Comparison of ENCODE assay signal across 24 cellular contexts in genomic region chr7:155631155-155631554, GRCh38. TPM values are rescaled to one million over a fixed set of nuclear protein-coding genes. Genes with fewer than 3 reads are reported as not detected.
A peak's percentile ranks its signal among the peaks of the same experiment; 100 is the strongest.
DNase-seq lines count a peak whose midpoint lies in the region; ATAC-seq and TF ChIP-seq lines count a peak whose summit lies in the region.
"Had no signal": no experiment of that assay in that cellular context is flagged by ENCODE, and none has a peak within 500 bp of the region (broad histone marks: within the 10 kb centered on the region; RNA-seq: fewer than 3 reads in every experiment).

No MANE protein-coding gene starts in this region.

- no peak overlapping the region for H3K27ac Mint-ChIP-seq in endodermal cell
- H3K27ac Mint-ChIP-seq: CD4-positive, CD25-positive, alpha-beta regulatory T cell; IgD-negative memory B cell had no signal

- no peaks in the 10 kb centered on the region for H3K9me2 ChIP-seq in OCI-LY7 (ENCODE audit: insufficient read depth, low read length)

- H2AFZ ChIP-seq in DND-41 (ENCODE audit: low read depth, low read length): no peak overlapping the region
- no peak overlapping the region for H2AFZ ChIP-seq in OCI-LY7 (ENCODE audit: low read length)
- H2AFZ ChIP-seq in osteoblast (ENCODE audit: low read length): no peak overlapping the region

- ATAC-seq in DND-41 (ENCODE audit: insufficient read depth, low read depth) (no peak), HG02938 (IDR thresholded peaks at IDR 0.05; ENCODE audit: unreplicated experiment) (no peak), HG03039 (IDR thresholded peaks at IDR 0.05; ENCODE audit: unreplicated experiment) (no peak)
- ATAC-seq: A549 had no signal

- H3K4me1 Mint-ChIP-seq in endodermal cell: no peaks in the 10 kb centered on the region
- H3K4me1 Mint-ChIP-seq: CD4-positive, CD25-positive, alpha-beta regulatory T cell had no signal

- H3K27me3 ChIP-seq in DND-41 (ENCODE audit: insufficient read depth, low read length, poor library complexity): no peaks in the 10 kb centered on the region
- H3K27me3 ChIP-seq in endodermal cell (ENCODE audit: control insufficient read depth, insufficient read depth, low read length, poor library complexity, severe bottlenecking): no peaks in the 10 kb centered on the region
- no peaks in the 10 kb centered on the region for H3K27me3 ChIP-seq in osteoblast (ENCODE audit: insufficient read depth, low read length)
- H3K27me3 ChIP-seq: BE2C, MG63 had no signal

- H3K4me3 ChIP-seq in DND-41 (ENCODE audit: low read depth in 1 of 2, low read length in 2 of 2) (no peak overlapping the region), OCI-LY7 (ENCODE audit: low read depth, low read length, poor library complexity, severe bottlenecking) (no peak overlapping the region), endodermal cell (ENCODE audit: low read length) (no peak overlapping the region), osteoblast (ENCODE audit: insufficient read depth, low read length) (no peak overlapping the region)
- H3K4me3 ChIP-seq: A549, MG63 had no signal

- H3K36me3 Mint-ChIP-seq in endodermal cell (ENCODE audit: low read depth): peaks cover 2% of the 10 kb centered on the region
- H3K36me3 Mint-ChIP-seq: CD4-positive, CD25-positive, alpha-beta regulatory T cell had no signal

- H3K4me2 ChIP-seq in DND-41 (ENCODE audit: insufficient read depth, low read length) (no peak overlapping the region), OCI-LY7 (ENCODE audit: low read length) (no peak overlapping the region), osteoblast (ENCODE audit: insufficient read depth, low read length) (no peak overlapping the region)
- H3K4me2 ChIP-seq: A549 had no signal

- intact Hi-C loops in OCI-LY7 (cut with micrococcal nuclease; ENCODE audit: unreplicated experiment): no loop called here

- POLR2A ChIA-PET in OCI-LY7 (lab: Charles Lee): no interaction called here

- BruUV-seq in OCI-LY7 (replicated peaks; lab: Mats Ljungman, UMichigan): no TSS peak

- CTCF ChIA-PET in OCI-LY7 (lab: Charles Lee; ENCODE audit: unreplicated experiment): interaction anchor here (0.6 kb wide), 1 partner anchor 13 kb away, joined by 5 read pairs; no protein-coding TSS in a partner anchor

- TF ChIP-seq CTCF in DND-41 (IDR thresholded peaks at IDR 0.05; ENCODE audit: borderline replicate concordance, extremely low read depth, low read length, poor library complexity, severe bottlenecking) (peak; percentile 6), OCI-LY7 (conservative IDR thresholded peaks at IDR 0.05; ENCODE audit: low read length) (peak; percentile 26; the same call in 1 of the 2 replicates), endodermal cell (conservative IDR thresholded peaks at IDR 0.05) (peak; percentile 33), osteoblast (IDR thresholded peaks at IDR 0.05; ENCODE audit: extremely low read depth, low read depth, low read length) (peak; percentile 5)

- H3K9me3 ChIP-seq in DND-41 (ENCODE audit: insufficient read depth, low read length, severe bottlenecking): peaks cover 8% of the 10 kb centered on the region
- peaks cover 10% of the 10 kb centered on the region for H3K9me3 ChIP-seq in OCI-LY7 (ENCODE audit: low read length)
- peaks cover 42% of the 10 kb centered on the region for H3K9me3 ChIP-seq in endodermal cell (ENCODE audit: control insufficient read depth, low read length)
- peaks cover 3% of the 10 kb centered on the region for H3K9me3 ChIP-seq in osteoblast (ENCODE audit: low read depth, low read length)
- H3K9me3 ChIP-seq: BE2C had no signal

- DNase-seq in DND-41: no peak
- DNase-seq in OCI-LY7 (ENCODE audit: low spot score): no peak
- DNase-seq in endodermal cell: no peak
- DNase-seq in osteoblast (ENCODE audit: insufficient read length, low spot score, missing footprints): no peak
- no peak for DNase-seq in hypothalamus (lab: John Stamatoyannopoulos, UW)
- DNase-seq in NK-92 (lab: John Stamatoyannopoulos, UW; ENCODE audit: unreplicated experiment): no peak
- DNase-seq: BE2C; CD4-positive, CD25-positive, alpha-beta regulatory T cell; DMS79; Kasumi-1; MG63; NCI-H1092; NCI-H1436 treated with DMSO at 0.1 percent for 48 hours; NCI-H1930; NCI-H226; NCI-H524; NCI-H774; OCI-M1; RPMI8226; SHP77 had no signal

- peaks cover 4% of the 10 kb centered on the region for H3K27me3 Mint-ChIP-seq in endodermal cell (ENCODE audit: insufficient read depth)
- H3K27me3 Mint-ChIP-seq: IgD-negative memory B cell had no signal

- H3K4me3 Mint-ChIP-seq in endodermal cell: no peak overlapping the region
- H3K4me3 Mint-ChIP-seq: CD4-positive, CD25-positive, alpha-beta regulatory T cell had no signal

- H3K9ac ChIP-seq in DND-41 (ENCODE audit: low read depth, low read length): no peak overlapping the region
- H3K9ac ChIP-seq in endodermal cell (ENCODE audit: extremely low read depth, low read length, poor library complexity, severe bottlenecking): no peak overlapping the region

- no peaks in the 10 kb centered on the region for H3K79me2 ChIP-seq in DND-41 (ENCODE audit: insufficient read depth, low read length)
- no peaks in the 10 kb centered on the region for H3K79me2 ChIP-seq in OCI-LY7 (ENCODE audit: insufficient read depth, low read depth, low read length)
- no peaks in the 10 kb centered on the region for H3K79me2 ChIP-seq in osteoblast (ENCODE audit: insufficient read depth, low read length)

- H3K27ac ChIP-seq in DND-41 (ENCODE audit: low read length) (no peak overlapping the region), OCI-LY7 (ENCODE audit: low read depth, low read length, poor library complexity, severe bottlenecking) (no peak overlapping the region), endodermal cell (ENCODE audit: low read depth, low read length) (no peak overlapping the region), osteoblast (ENCODE audit: low read depth, low read length) (no peak overlapping the region)
- H3K27ac ChIP-seq: A549 had no signal

- H4K20me1 ChIP-seq in DND-41 (ENCODE audit: insufficient read depth, low read length): no peaks in the 10 kb centered on the region
- H4K20me1 ChIP-seq in OCI-LY7 (ENCODE audit: insufficient read depth, low read length): no peaks in the 10 kb centered on the region
- no peaks in the 10 kb centered on the region for H4K20me1 ChIP-seq in osteoblast (ENCODE audit: insufficient read depth, low read length)

- 92% methylated on average over 3 of the region's 3 CpGs; no CpG with 5 or more reads in 1 of the 2 experiments for WGBS in endodermal cell (ENCODE audit: insufficient coverage in 1 of 2, insufficient read length in 1 of 2), 2 experiments

- H3K36me3 ChIP-seq in DND-41 (ENCODE audit: insufficient read depth, low read length) (no peaks in the 10 kb centered on the region), OCI-LY7 (ENCODE audit: insufficient read depth, low read length) (no peaks in the 10 kb centered on the region), endodermal cell (ENCODE audit: control insufficient read depth, insufficient read depth, low read length) (no peaks in the 10 kb centered on the region), osteoblast (ENCODE audit: insufficient read depth, low read length) (no peaks in the 10 kb centered on the region)
- H3K36me3 ChIP-seq: BE2C, MG63 had no signal

- H3K4me1 ChIP-seq in DND-41 (ENCODE audit: insufficient read depth, low read length): no peaks in the 10 kb centered on the region
- H3K4me1 ChIP-seq in OCI-LY7 (ENCODE audit: insufficient read depth, low read length, poor library complexity, severe bottlenecking): no peaks in the 10 kb centered on the region
- no peaks in the 10 kb centered on the region for H3K4me1 ChIP-seq in endodermal cell (ENCODE audit: control insufficient read depth, insufficient read depth, low read length)
- H3K4me1 ChIP-seq in osteoblast (ENCODE audit: insufficient read depth, low read length): no peaks in the 10 kb centered on the region
- H3K4me1 ChIP-seq: A549, BE2C had no signal

- peaks cover 56% of the 10 kb centered on the region for H3K9me3 Mint-ChIP-seq in endodermal cell

RNA-seq across cellular contexts. Expression of gene RBM33, which starts 13.3 kb away (rescaled TPM):
- total RNA-seq in OCI-LY7 (2014; rRNA removed; shearing (Covaris generic)): 67.6 and 79.2 TPM in 2 replicates
- 127 and 150 TPM in 2 replicates for total RNA-seq in OCI-LY7 (2022)
- 10 to 100 TPM; 86.8 to 87.1 TPM for total RNA-seq in endodermal cell
- polyA plus RNA-seq in endodermal cell (2013, experiment 1 of 2): 45.7 TPM
- 47.6 TPM for polyA plus RNA-seq in endodermal cell (2013, experiment 2 of 2)
- 25.0 and 27.5 TPM in 2 replicates for total RNA-seq in osteoblast
